In genomic region chr15:86555939-86556725, GRCh38 we compare ENCODE assay signal across 16 cellular contexts.
DNase-seq lines count a peak whose midpoint lies in the region; ATAC-seq and TF ChIP-seq lines count a peak whose summit lies in the region.
"Had no signal": no experiment of that assay in that cellular context is flagged by ENCODE, and none has a peak within 500 bp of the region (broad histone marks: within the 10 kb centered on the region; RNA-seq: fewer than 3 reads in every experiment).

No MANE protein-coding gene starts in this region.

- no peaks in the 10 kb centered on the region for H3K27me3 ChIP-seq in ectodermal cell (ENCODE audit: control insufficient read depth, insufficient read depth, low read length, poor library complexity, severe bottlenecking)
- H3K27me3 ChIP-seq in esophagus muscularis mucosa = no peaks in the 10 kb centered on the region
- H3K27me3 ChIP-seq: body of pancreas, thyroid gland had no signal

- H3K4me3 Mint-ChIP-seq in nephron progenitor cell = no peak overlapping the region
- H3K4me3 Mint-ChIP-seq in T-helper 2 cell treated with Interferon-gamma antibody and Interleukin-4, amounts not matched to agents 5 μg/mL and 100 μg/mL, for 36 hours = no peak overlapping the region
- H3K4me3 Mint-ChIP-seq: H9 had no signal

- DNase-seq in HT-29 (ENCODE audit: low spot score) (peak; percentile 29), NCI-H510A treated with DMSO at 0.1 percent for 48 hours (lab: John Stamatoyannopoulos, UW) (peak; percentile 86), nephron progenitor cell (no peak), GOT3 (lab: John Stamatoyannopoulos, UW) (no peak), esophagus muscularis mucosa (ENCODE audit: extremely low spot score) (no peak)
- no peak for DNase-seq in T-helper 2 cell treated with Interferon-gamma antibody and Interleukin-4, amounts not matched to agents 5 μg/mL and 100 μg/mL, for 36 hours (ENCODE audit: low spot score)
- DNase-seq: activated naive CD4-positive, alpha-beta T cell treated with anti-CD3 and anti-CD28 coated beads, Interleukin-2, amount 50 U/mL, for 16 hours; AML-193; body of pancreas; H9; stimulated activated CD4-positive, alpha-beta T cell treated with anti-CD3 and anti-CD28 coated beads, Interleukin-4, amount 100 ng/mL, for 4 hours; T1000 had no signal

- H3K36me3 ChIP-seq in ectodermal cell (ENCODE audit: control insufficient read depth, insufficient read depth, low read length) (no peaks in the 10 kb centered on the region), esophagus muscularis mucosa (no peaks in the 10 kb centered on the region)
- H3K36me3 ChIP-seq: thyroid gland had no signal

- no peak for TF ChIP-seq POLR2A in esophagus muscularis mucosa (IDR thresholded peaks at IDR 0.05; ENCODE audit: low read depth)

- H3K36me3 Mint-ChIP-seq in nephron progenitor cell (ENCODE audit: low read depth) = no peaks in the 10 kb centered on the region
- no peaks in the 10 kb centered on the region for H3K36me3 Mint-ChIP-seq in T-helper 2 cell treated with Interferon-gamma antibody and Interleukin-4, amounts not matched to agents 5 μg/mL and 100 μg/mL, for 36 hours (ENCODE audit: low read depth)

- H3K9me3 Mint-ChIP-seq in nephron progenitor cell = peaks cover 3% of the 10 kb centered on the region
- no peaks in the 10 kb centered on the region for H3K9me3 Mint-ChIP-seq in T-helper 2 cell treated with Interferon-gamma antibody and Interleukin-4, amounts not matched to agents 5 μg/mL and 100 μg/mL, for 36 hours

- H3K27ac ChIP-seq in ectodermal cell (ENCODE audit: insufficient read depth, low read depth, low read length, poor library complexity, severe bottlenecking) (peak overlapping the region; percentile 44), esophagus muscularis mucosa (replicated peaks in 1 of 4) (no peak overlapping the region)
- H3K27ac ChIP-seq: body of pancreas, parathyroid adenoma, thyroid gland had no signal

- H3K4me1 ChIP-seq in ectodermal cell (ENCODE audit: control insufficient read depth, insufficient read depth, low read length) (peaks cover 36% of the 10 kb centered on the region), esophagus muscularis mucosa (no peaks in the 10 kb centered on the region)
- H3K4me1 ChIP-seq: body of pancreas, parathyroid adenoma had no signal

- no peak for ATAC-seq in HG03196 (IDR thresholded peaks at IDR 0.05; ENCODE audit: unreplicated experiment)
- ATAC-seq: body of pancreas had no signal

- H3K4me3 ChIP-seq in ectodermal cell (ENCODE audit: insufficient read depth, low read depth, low read length) = no peak overlapping the region
- H3K4me3 ChIP-seq in esophagus muscularis mucosa = no peak overlapping the region
- H3K4me3 ChIP-seq: body of pancreas, thyroid gland had no signal

- H3K27ac Mint-ChIP-seq in nephron progenitor cell = peak overlapping the region; percentile 37
- no peak overlapping the region for H3K27ac Mint-ChIP-seq in T-helper 2 cell treated with Interferon-gamma antibody and Interleukin-4, amounts not matched to agents 5 μg/mL and 100 μg/mL, for 36 hours
- H3K27ac Mint-ChIP-seq: H9 had no signal

- intact Hi-C loops in esophagus muscularis mucosa (cut with DNase I) = no loop called here

- TF ChIP-seq EP300 in esophagus muscularis mucosa (IDR thresholded peaks at IDR 0.05) = no peak

- 86 to 88% methylated on average over 3 of the region's 3 CpGs for WGBS in ectodermal cell, 2 experiments
- WGBS in esophagus muscularis mucosa = 83% methylated on average over 3 of the region's 3 CpGs

- peaks cover 60% of the 10 kb centered on the region for H3K4me1 Mint-ChIP-seq in nephron progenitor cell
- H3K4me1 Mint-ChIP-seq in T-helper 2 cell treated with Interferon-gamma antibody and Interleukin-4, amounts not matched to agents 5 μg/mL and 100 μg/mL, for 36 hours (ENCODE audit: low read depth) = no peaks in the 10 kb centered on the region

- no peak for TF ChIP-seq CTCF in nephron progenitor cell (IDR thresholded peaks at IDR 0.05)
- no peak for TF ChIP-seq CTCF in esophagus muscularis mucosa (IDR thresholded peaks at IDR 0.05)

- no peaks in the 10 kb centered on the region for H3K27me3 Mint-ChIP-seq in nephron progenitor cell (ENCODE audit: low read depth, poor library complexity)
- peaks cover 3% of the 10 kb centered on the region for H3K27me3 Mint-ChIP-seq in T-helper 2 cell treated with Interferon-gamma antibody and Interleukin-4, amounts not matched to agents 5 μg/mL and 100 μg/mL, for 36 hours (ENCODE audit: low read depth)

- no peaks in the 10 kb centered on the region for H3K9me3 ChIP-seq in ectodermal cell (ENCODE audit: control insufficient read depth, low read length)
- peaks cover 0 to 3% (median 0%) of the 10 kb centered on the region in 4 donors for H3K9me3 ChIP-seq in esophagus muscularis mucosa
- H3K9me3 ChIP-seq: body of pancreas, thyroid gland had no signal

Comparison
In these comparisons a context has a peak if more than half of its experiments do, and no peak if none do; other contexts are left out.
1. DNase-seq: peak in HT-29 (single experiment) and NCI-H510A treated with DMSO at 0.1 percent for 48 hours (single experiment); none in nephron progenitor cell (single experiment), GOT3 (single experiment), T-helper 2 cell treated with Interferon-gamma antibody and Interleukin-4, amounts not matched to agents 5 μg/mL and 100 μg/mL, for 36 hours (single experiment) and esophagus muscularis mucosa (single experiment).